ENCODE assay signal across 1 cellular context in genomic region chr2:17813742-17814458, GRCh38.
TF ChIP-seq lines count a peak whose summit lies in the region.

No MANE protein-coding gene starts in this region.

TF ChIP-seq in GM12878, 131 proteins besides CTCF, POLR2A, EP300 and RAD21 (continued from another document and continues in another):
- TF ChIP-seq PAX8 (IDR thresholded peaks at IDR 0.05) (no peak), REST (IDR thresholded peaks at IDR 0.05; ENCODE audit: low read depth, low read length) (no peak), MLLT1 (IDR thresholded peaks at IDR 0.05) (no peak), FOXM1 (IDR thresholded peaks at IDR 0.05; ENCODE audit: low read depth, low read length) (peak; percentile 90), ZBTB33 (IDR thresholded peaks at IDR 0.05) (no peak), NFIC (IDR thresholded peaks at IDR 0.05; ENCODE audit: low read depth, low read length) (peak; percentile 97), GABPA (IDR thresholded peaks at IDR 0.05; ENCODE audit: low read depth) (0 out of 2 replicates have a peak, but pooled peaks have one; percentile 40), CUX1 (IDR thresholded peaks at IDR 0.05; ENCODE audit: insufficient replicate concordance, low read depth, low read length) (no peak), IRF4 (IDR thresholded peaks at IDR 0.05; ENCODE audit: low read depth, low read length) (peak; percentile 41; the same call in 1 of the 2 replicates), BCLAF1 (IDR thresholded peaks at IDR 0.05) (no peak), E4F1 (IDR thresholded peaks at IDR 0.05; ENCODE audit: borderline replicate concordance, partially characterized antibody) (no peak), MTA2 (IDR thresholded peaks at IDR 0.05; ENCODE audit: low read depth) (peak; percentile 92), PKNOX1 (IDR thresholded peaks at IDR 0.05) (no peak), ATF7 (IDR thresholded peaks at IDR 0.05; ENCODE audit: low read depth) (peak; percentile 72), JUND (IDR thresholded peaks at IDR 0.05; ENCODE audit: low read depth, low read length) (peak; percentile 51; the same call in 1 of the 2 replicates), ZBTB11 (CRISPR knock-in tag; IDR thresholded peaks at IDR 0.05) (no peak), PAX5 (IDR thresholded peaks at IDR 0.05; ENCODE audit: borderline replicate concordance, low read depth, low read length) (no peak), SUZ12 (IDR thresholded peaks at IDR 0.05; ENCODE audit: unreplicated experiment) (no peak), POLR2AphosphoS5 (IDR thresholded peaks at IDR 0.05; ENCODE audit: low read length) (no peak), ZNF622 (IDR thresholded peaks at IDR 0.05) (no peak), STAT3 (IDR thresholded peaks at IDR 0.05; ENCODE audit: low read depth, low read length) (no peak), RELB (IDR thresholded peaks at IDR 0.05; ENCODE audit: low read depth) (peak; percentile 93), BCL11A (IDR thresholded peaks at IDR 0.05; ENCODE audit: low read depth, low read length) (peak; percentile 94), NBN (IDR thresholded peaks at IDR 0.05) (peak; percentile 76), SMAD5 (IDR thresholded peaks at IDR 0.05; ENCODE audit: low read depth) (no peak), ELK1 (IDR thresholded peaks at IDR 0.05; ENCODE audit: low read depth, low read length) (no peak)
